ENCODE assay signal across 11 cellular contexts in genomic region chr20:53138454-53139291, GRCh38.
DNase-seq lines count a peak whose midpoint lies in the region; ATAC-seq, FAIRE-seq and TF ChIP-seq lines count a peak whose summit lies in the region.
"Had no signal": no experiment of that assay in that cellular context is flagged by ENCODE, and none has a peak within 500 bp of the region (broad histone marks: within the 10 kb centered on the region; RNA-seq: fewer than 3 reads in every experiment).

No MANE protein-coding gene starts in this region.

- peak; percentile 91 to 94 for ATAC-seq in activated T-cell treated with anti-CD3 and anti-CD28 coated beads, Interleukin-2, amount 50 U/mL, for 72 hours (replicated peaks in 1 of 2)
- peak; percentile 97 for ATAC-seq in GM21390 (IDR thresholded peaks at IDR 0.05; ENCODE audit: unreplicated experiment)
- ATAC-seq in HG03064 (IDR thresholded peaks at IDR 0.05; ENCODE audit: low read depth, unreplicated experiment): peak; percentile 92
- ATAC-seq in GM12878: peak; percentile 94

- no peaks in the 10 kb centered on the region for H3K9me3 ChIP-seq in GM12878 (replicated peaks; ENCODE audit: control insufficient read depth, insufficient read depth, low read length)

- H3K27ac ChIP-seq in GM12878 (ENCODE audit: control insufficient read depth, insufficient read depth): no peak overlapping the region

- H3K4me3 ChIP-seq in GM12878: no peak overlapping the region

- BruUV-seq in GM12878 (replicated peaks; lab: Mats Ljungman, UMichigan): no TSS peak

- no peaks in the 10 kb centered on the region for H3K36me3 ChIP-seq in GM12878 (ENCODE audit: control insufficient read depth in 2 of 2, insufficient read depth in 2 of 2, low read length in 1 of 2)

- peaks cover 32% of the 10 kb centered on the region for H3K4me1 Mint-ChIP-seq in activated T-cell treated with anti-CD3 and anti-CD28 coated beads, Interleukin-2, amount 50 U/mL, for 72 hours (ENCODE audit: low read depth)

- no peak for TF ChIP-seq EP300 in GM12878 (IDR thresholded peaks at IDR 0.05; ENCODE audit: borderline replicate concordance in 1 of 2, control insufficient read depth in 1 of 2, low read depth in 2 of 2, low read length in 2 of 2)

- peak; percentile 91 for FAIRE-seq in GM12878 (lab: Jason Lieb, UNC)

- no peaks in the 10 kb centered on the region for H3K27me3 ChIP-seq in GM12878 (replicated peaks in 1 of 2; ENCODE audit: control insufficient read depth in 2 of 2, insufficient read depth in 2 of 2, low read length in 1 of 2)

- SMC1A ChIA-PET in GM12878 (lab: Charles Lee; ENCODE audit: uncharacterized antibody, unreplicated experiment): interaction anchor here (0.9 to 2.0 kb wide), 4 partner anchors 8 to 163 kb away, joined by 3 to 4 read pairs (median 4); no protein-coding TSS in a partner anchor

- in situ Hi-C loops in GM12878 (cut with MboI): no loop called here

- H2AFZ ChIP-seq in GM12878 (ENCODE audit: control insufficient read depth, low read depth, low read length): peak overlapping the region; percentile 8; the same call in 1 of the 2 replicates

- H3K4me1 ChIP-seq in GM12878 (ENCODE audit: control insufficient read depth, insufficient read depth, low read length): peaks cover 3% of the 10 kb centered on the region; the same call in 1 of the 2 replicates

- peaks cover 10% of the 10 kb centered on the region for H3K27me3 Mint-ChIP-seq in activated T-cell treated with anti-CD3 and anti-CD28 coated beads, Interleukin-2, amount 50 U/mL, for 72 hours (ENCODE audit: low read depth)

- no peaks in the 10 kb centered on the region for H3K79me2 ChIP-seq in GM12878 (ENCODE audit: control insufficient read depth, insufficient read depth, low read length)

- 35% methylated on average over 3 of the region's 3 CpGs for WGBS in GM12878 (ENCODE audit: insufficient coverage, insufficient replicate concordance, low lambda C conversion rate, missing lambda C conversion rate)

- H3K9me3 Mint-ChIP-seq in activated T-cell treated with anti-CD3 and anti-CD28 coated beads, Interleukin-2, amount 50 U/mL, for 72 hours: peaks cover 0 to 5% of the 10 kb centered on the region in 2 donors

- POLR2A ChIA-PET in GM12878 (lab: Charles Lee): interaction anchor here (0.7 kb wide), 1 partner anchor 816 kb away, joined by 6 read pairs; no protein-coding TSS in a partner anchor

- no peak overlapping the region for H3K4me2 ChIP-seq in GM12878 (ENCODE audit: control insufficient read depth, insufficient read depth)

- peak; percentile 33 for DNase-seq in activated T-cell treated with anti-CD3 and anti-CD28 coated beads, Interleukin-2, amount 50 U/mL, for 72 hours
- no peak for DNase-seq in activated T-cell treated with anti-CD3 and anti-CD28 coated beads for 4 hours
- DNase-seq in GM12878 (ENCODE audit: low read depth, low spot score): peak; percentile 39
- no peak for DNase-seq in NCI-H1930 (lab: John Stamatoyannopoulos, UW)
- DNase-seq in GDM1 (lab: John Stamatoyannopoulos, UW): no peak
- DNase-seq in SHP77 (lab: John Stamatoyannopoulos, UW): no peak
- DNase-seq: foreskin fibroblast, NCI-H345, posterior cingulate gyrus had no signal

- no peak overlapping the region for H3K9ac ChIP-seq in GM12878 (ENCODE audit: control insufficient read depth, insufficient read depth, low read length)

- H4K20me1 ChIP-seq in GM12878 (ENCODE audit: control insufficient read depth, insufficient read depth): no peaks in the 10 kb centered on the region

- no peak for TF ChIP-seq POLR2A in GM12878 (IDR thresholded peaks at IDR 0.05; ENCODE audit: low read depth, low read length)

- no peak for TF ChIP-seq RAD21 in GM12878 (IDR thresholded peaks at IDR 0.05; ENCODE audit: insufficient read depth, low read depth, low read length)

- intact Hi-C loops in GM12878 (cut with micrococcal nuclease; ENCODE audit: unreplicated experiment): no loop called here

- peak overlapping the region; percentile 72 for H3K27ac Mint-ChIP-seq in activated T-cell treated with anti-CD3 and anti-CD28 coated beads, Interleukin-2, amount 50 U/mL, for 72 hours

- CTCF ChIA-PET in GM12878 (lab: Yijun Ruan, JAX): interaction anchor here (0.8 to 1.1 kb wide), 2 partner anchors 15 to 119 kb away, joined by 3 read pairs; no protein-coding TSS in a partner anchor

- peaks cover 2 to 3% of the 10 kb centered on the region in 2 donors for H3K36me3 Mint-ChIP-seq in activated T-cell treated with anti-CD3 and anti-CD28 coated beads, Interleukin-2, amount 50 U/mL, for 72 hours (ENCODE audit: insufficient read depth in 2 of 2)

- TF ChIP-seq CTCF in GM12878 (IDR thresholded peaks at IDR 0.05 in 2 of 3, conservative IDR thresholded peaks at IDR 0.05 in 1 of 3; ENCODE audit: control insufficient read depth in 2 of 3, extremely low read depth in 1 of 3, insufficient read depth in 1 of 3, low read depth in 3 of 3, low read length in 3 of 3): no peak

- RAD21 ChIA-PET in GM12878 (lab: Charles Lee; ENCODE audit: unreplicated experiment): no interaction called here

- peak overlapping the region; percentile 18 to 36 for H3K4me3 Mint-ChIP-seq in activated T-cell treated with anti-CD3 and anti-CD28 coated beads, Interleukin-2, amount 50 U/mL, for 72 hours

TF ChIP-seq in GM12878, 131 proteins besides CTCF, POLR2A, EP300 and RAD21:
- TF ChIP-seq SPI1 (IDR thresholded peaks at IDR 0.05; ENCODE audit: borderline replicate concordance, insufficient read depth, low read depth, low read length) (peak; percentile 9; the same call in 1 of the 2 replicates), PAX5 (IDR thresholded peaks at IDR 0.05; ENCODE audit: borderline replicate concordance, low read depth, low read length) (peak; percentile 29; the same call in 1 of the 2 replicates), RELA (IDR thresholded peaks at IDR 0.05; ENCODE audit: borderline replicate concordance, partially characterized antibody) (no peak), MTA3 (IDR thresholded peaks at IDR 0.05; ENCODE audit: borderline replicate concordance, low read length) (no peak), ZNF384 (IDR thresholded peaks at IDR 0.05; ENCODE audit: borderline replicate concordance, low read depth, low read length) (no peak), BHLHE40 (IDR thresholded peaks at IDR 0.05; ENCODE audit: borderline replicate concordance in 1 of 2, low read depth in 2 of 2, low read length in 1 of 2) (0 out of 4 replicates have a peak, but pooled peaks of 1 of the 2 experiments have one; percentile 8), ASH2L (IDR thresholded peaks at IDR 0.05; ENCODE audit: borderline replicate concordance, low read depth) (no peak), TCF3 (IDR thresholded peaks at IDR 0.05; ENCODE audit: borderline replicate concordance, insufficient read depth, low read depth, low read length) (no peak), CBX5 (IDR thresholded peaks at IDR 0.05; ENCODE audit: low read depth) (no peak), ZNF24 (IDR thresholded peaks at IDR 0.05) (no peak), STAT3 (IDR thresholded peaks at IDR 0.05; ENCODE audit: low read depth, low read length) (no peak), TCF12 (IDR thresholded peaks at IDR 0.05; ENCODE audit: low read depth, low read length) (peak; percentile 26; the same call in 1 of the 2 replicates), HCFC1 (IDR thresholded peaks at IDR 0.05; ENCODE audit: low read length) (no peak), CHD2 (IDR thresholded peaks at IDR 0.05; ENCODE audit: borderline replicate concordance, low read depth, low read length) (no peak)
TF ChIP-seq in GM12878: peak in this region for 4.

Comparison
In these comparisons a context has a peak if more than half of its experiments do, and no peak if none do; other contexts are left out.
1. DNase-seq: peak in activated T-cell treated with anti-CD3 and anti-CD28 coated beads, Interleukin-2, amount 50 U/mL, for 72 hours (2 of 2) and GM12878 (single experiment); none in activated T-cell treated with anti-CD3 and anti-CD28 coated beads for 4 hours (single experiment), NCI-H1930 (0 of 2), GDM1 (single experiment) and SHP77 (0 of 2).
2. Peak in every context shown above with its lines, with median percentiles within 50 percentile points of each other: ATAC-seq.